In genomic region chr4:168451744-168452394, GRCh38 we compare ENCODE assay signal across 1 cellular context.
TF ChIP-seq lines count a peak whose summit lies in the region.

No MANE protein-coding gene starts in this region.

TF ChIP-seq in HEK293, 187 proteins besides CTCF, POLR2A, EP300 and RAD21 (continued from another document):
- TF ChIP-seq HOXA7 (CRISPR knock-in tag; IDR thresholded peaks at IDR 0.05; ENCODE audit: borderline replicate concordance): no peak
- TF ChIP-seq KLF7 (tag by site-specific recombination; IDR thresholded peaks at IDR 0.05; ENCODE audit: borderline replicate concordance): no peak
- no peak for TF ChIP-seq ZNF132 (tag by site-specific recombination; IDR thresholded peaks at IDR 0.05; ENCODE audit: borderline replicate concordance)
- TF ChIP-seq, protein P1, sequence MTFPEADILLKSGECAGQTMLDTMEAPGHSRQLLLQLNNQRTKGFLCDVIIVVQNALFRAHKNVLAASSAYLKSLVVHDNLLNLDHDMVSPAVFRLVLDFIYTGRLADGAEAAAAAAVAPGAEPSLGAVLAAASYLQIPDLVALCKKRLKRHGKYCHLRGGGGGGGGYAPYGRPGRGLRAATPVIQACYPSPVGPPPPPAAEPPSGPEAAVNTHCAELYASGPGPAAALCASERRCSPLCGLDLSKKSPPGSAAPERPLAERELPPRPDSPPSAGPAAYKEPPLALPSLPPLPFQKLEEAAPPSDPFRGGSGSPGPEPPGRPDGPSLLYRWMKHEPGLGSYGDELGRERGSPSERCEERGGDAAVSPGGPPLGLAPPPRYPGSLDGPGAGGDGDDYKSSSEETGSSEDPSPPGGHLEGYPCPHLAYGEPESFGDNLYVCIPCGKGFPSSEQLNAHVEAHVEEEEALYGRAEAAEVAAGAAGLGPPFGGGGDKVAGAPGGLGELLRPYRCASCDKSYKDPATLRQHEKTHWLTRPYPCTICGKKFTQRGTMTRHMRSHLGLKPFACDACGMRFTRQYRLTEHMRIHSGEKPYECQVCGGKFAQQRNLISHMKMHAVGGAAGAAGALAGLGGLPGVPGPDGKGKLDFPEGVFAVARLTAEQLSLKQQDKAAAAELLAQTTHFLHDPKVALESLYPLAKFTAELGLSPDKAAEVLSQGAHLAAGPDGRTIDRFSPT (tag by site-specific recombination; IDR thresholded peaks at IDR 0.05): peak; percentile 80; the same call in 1 of the 2 replicates
- TF ChIP-seq ZNF214 (tag by site-specific recombination; IDR thresholded peaks at IDR 0.05; ENCODE audit: borderline replicate concordance): no peak
- TF ChIP-seq WT1 (tag by site-specific recombination; IDR thresholded peaks at IDR 0.05): peak; percentile 79
- peak; percentile 77; the same call in 1 of the 2 replicates for TF ChIP-seq ZSCAN23 (tag by site-specific recombination; IDR thresholded peaks at IDR 0.05)
- TF ChIP-seq ZNF354C (tag by site-specific recombination; IDR thresholded peaks at IDR 0.05; ENCODE audit: borderline replicate concordance, low read depth): no peak
- TF ChIP-seq, protein P2, sequence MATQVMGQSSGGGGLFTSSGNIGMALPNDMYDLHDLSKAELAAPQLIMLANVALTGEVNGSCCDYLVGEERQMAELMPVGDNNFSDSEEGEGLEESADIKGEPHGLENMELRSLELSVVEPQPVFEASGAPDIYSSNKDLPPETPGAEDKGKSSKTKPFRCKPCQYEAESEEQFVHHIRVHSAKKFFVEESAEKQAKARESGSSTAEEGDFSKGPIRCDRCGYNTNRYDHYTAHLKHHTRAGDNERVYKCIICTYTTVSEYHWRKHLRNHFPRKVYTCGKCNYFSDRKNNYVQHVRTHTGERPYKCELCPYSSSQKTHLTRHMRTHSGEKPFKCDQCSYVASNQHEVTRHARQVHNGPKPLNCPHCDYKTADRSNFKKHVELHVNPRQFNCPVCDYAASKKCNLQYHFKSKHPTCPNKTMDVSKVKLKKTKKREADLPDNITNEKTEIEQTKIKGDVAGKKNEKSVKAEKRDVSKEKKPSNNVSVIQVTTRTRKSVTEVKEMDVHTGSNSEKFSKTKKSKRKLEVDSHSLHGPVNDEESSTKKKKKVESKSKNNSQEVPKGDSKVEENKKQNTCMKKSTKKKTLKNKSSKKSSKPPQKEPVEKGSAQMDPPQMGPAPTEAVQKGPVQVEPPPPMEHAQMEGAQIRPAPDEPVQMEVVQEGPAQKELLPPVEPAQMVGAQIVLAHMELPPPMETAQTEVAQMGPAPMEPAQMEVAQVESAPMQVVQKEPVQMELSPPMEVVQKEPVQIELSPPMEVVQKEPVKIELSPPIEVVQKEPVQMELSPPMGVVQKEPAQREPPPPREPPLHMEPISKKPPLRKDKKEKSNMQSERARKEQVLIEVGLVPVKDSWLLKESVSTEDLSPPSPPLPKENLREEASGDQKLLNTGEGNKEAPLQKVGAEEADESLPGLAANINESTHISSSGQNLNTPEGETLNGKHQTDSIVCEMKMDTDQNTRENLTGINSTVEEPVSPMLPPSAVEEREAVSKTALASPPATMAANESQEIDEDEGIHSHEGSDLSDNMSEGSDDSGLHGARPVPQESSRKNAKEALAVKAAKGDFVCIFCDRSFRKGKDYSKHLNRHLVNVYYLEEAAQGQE (tag by site-specific recombination; IDR thresholded peaks at IDR 0.05): no peak
- TF ChIP-seq, protein P3, sequence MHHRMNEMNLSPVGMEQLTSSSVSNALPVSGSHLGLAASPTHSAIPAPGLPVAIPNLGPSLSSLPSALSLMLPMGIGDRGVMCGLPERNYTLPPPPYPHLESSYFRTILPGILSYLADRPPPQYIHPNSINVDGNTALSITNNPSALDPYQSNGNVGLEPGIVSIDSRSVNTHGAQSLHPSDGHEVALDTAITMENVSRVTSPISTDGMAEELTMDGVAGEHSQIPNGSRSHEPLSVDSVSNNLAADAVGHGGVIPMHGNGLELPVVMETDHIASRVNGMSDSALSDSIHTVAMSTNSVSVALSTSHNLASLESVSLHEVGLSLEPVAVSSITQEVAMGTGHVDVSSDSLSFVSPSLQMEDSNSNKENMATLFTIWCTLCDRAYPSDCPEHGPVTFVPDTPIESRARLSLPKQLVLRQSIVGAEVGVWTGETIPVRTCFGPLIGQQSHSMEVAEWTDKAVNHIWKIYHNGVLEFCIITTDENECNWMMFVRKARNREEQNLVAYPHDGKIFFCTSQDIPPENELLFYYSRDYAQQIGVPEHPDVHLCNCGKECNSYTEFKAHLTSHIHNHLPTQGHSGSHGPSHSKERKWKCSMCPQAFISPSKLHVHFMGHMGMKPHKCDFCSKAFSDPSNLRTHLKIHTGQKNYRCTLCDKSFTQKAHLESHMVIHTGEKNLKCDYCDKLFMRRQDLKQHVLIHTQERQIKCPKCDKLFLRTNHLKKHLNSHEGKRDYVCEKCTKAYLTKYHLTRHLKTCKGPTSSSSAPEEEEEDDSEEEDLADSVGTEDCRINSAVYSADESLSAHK (tag by site-specific recombination; IDR thresholded peaks at IDR 0.05): 0 out of 2 replicates have a peak, but pooled peaks have one; percentile 18
- TF ChIP-seq ZNF529 (tag by site-specific recombination; IDR thresholded peaks at IDR 0.05; ENCODE audit: insufficient replicate concordance): no peak
- TF ChIP-seq ZBTB20 (tag by site-specific recombination; IDR thresholded peaks at IDR 0.05): no peak
- TF ChIP-seq IKZF3 (tag by site-specific recombination; IDR thresholded peaks at IDR 0.05): peak; percentile 56
- TF ChIP-seq PRDM10 (tag by site-specific recombination; IDR thresholded peaks at IDR 0.05): no peak
- TF ChIP-seq, protein P4, sequence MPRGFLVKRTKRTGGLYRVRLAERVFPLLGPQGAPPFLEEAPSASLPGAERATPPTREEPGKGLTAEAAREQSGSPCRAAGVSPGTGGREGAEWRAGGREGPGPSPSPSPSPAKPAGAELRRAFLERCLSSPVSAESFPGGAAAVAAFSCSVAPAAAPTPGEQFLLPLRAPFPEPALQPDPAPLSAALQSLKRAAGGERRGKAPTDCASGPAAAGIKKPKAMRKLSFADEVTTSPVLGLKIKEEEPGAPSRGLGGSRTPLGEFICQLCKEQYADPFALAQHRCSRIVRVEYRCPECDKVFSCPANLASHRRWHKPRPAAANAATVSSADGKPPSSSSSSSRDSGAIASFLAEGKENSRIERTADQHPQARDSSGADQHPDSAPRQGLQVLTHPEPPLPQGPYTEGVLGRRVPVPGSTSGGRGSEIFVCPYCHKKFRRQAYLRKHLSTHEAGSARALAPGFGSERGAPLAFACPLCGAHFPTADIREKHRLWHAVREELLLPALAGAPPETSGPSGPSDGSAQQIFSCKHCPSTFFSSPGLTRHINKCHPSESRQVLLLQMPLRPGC (tag by site-specific recombination; IDR thresholded peaks at IDR 0.05): peak; percentile 67
- peak; percentile 53; the same call in 1 of the 2 replicates for TF ChIP-seq OSR2 (tag by site-specific recombination; IDR thresholded peaks at IDR 0.05)
- TF ChIP-seq ZNF623 (tag by site-specific recombination; IDR thresholded peaks at IDR 0.05): peak; percentile 28; the same call in 1 of the 2 replicates
- peak; percentile 73 for TF ChIP-seq ZEB2 (tag by site-specific recombination; IDR thresholded peaks at IDR 0.05)
- 0 out of 2 replicates have a peak, but pooled peaks have one; percentile 26 for TF ChIP-seq PATZ1 (tag by site-specific recombination; IDR thresholded peaks at IDR 0.05)
- TF ChIP-seq ZNF155 (tag by site-specific recombination; IDR thresholded peaks at IDR 0.05): no peak
- no peak for TF ChIP-seq ZSCAN16 (tag by site-specific recombination; IDR thresholded peaks at IDR 0.05)
- TF ChIP-seq KLF8 (tag by site-specific recombination; IDR thresholded peaks at IDR 0.05): peak; percentile 74
- TF ChIP-seq ZXDB (tag by site-specific recombination; IDR thresholded peaks at IDR 0.05): peak; percentile 85
- peak; percentile 79 for TF ChIP-seq SP7 (tag by site-specific recombination; IDR thresholded peaks at IDR 0.05)
- TF ChIP-seq ZBTB8A (tag by site-specific recombination; IDR thresholded peaks at IDR 0.05): no peak
- TF ChIP-seq, protein P5, sequence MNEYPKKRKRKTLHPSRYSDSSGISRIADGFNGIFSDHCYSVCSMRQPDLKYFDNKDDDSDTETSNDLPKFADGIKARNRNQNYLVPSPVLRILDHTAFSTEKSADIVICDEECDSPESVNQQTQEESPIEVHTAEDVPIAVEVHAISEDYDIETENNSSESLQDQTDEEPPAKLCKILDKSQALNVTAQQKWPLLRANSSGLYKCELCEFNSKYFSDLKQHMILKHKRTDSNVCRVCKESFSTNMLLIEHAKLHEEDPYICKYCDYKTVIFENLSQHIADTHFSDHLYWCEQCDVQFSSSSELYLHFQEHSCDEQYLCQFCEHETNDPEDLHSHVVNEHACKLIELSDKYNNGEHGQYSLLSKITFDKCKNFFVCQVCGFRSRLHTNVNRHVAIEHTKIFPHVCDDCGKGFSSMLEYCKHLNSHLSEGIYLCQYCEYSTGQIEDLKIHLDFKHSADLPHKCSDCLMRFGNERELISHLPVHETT (tag by site-specific recombination; IDR thresholded peaks at IDR 0.05): peak; percentile 77; the same call in 1 of the 2 replicates
- 0 out of 2 replicates have a peak, but pooled peaks have one; percentile 15 for TF ChIP-seq FEZF1 (tag by site-specific recombination; IDR thresholded peaks at IDR 0.05)
- peak; percentile 86 for TF ChIP-seq ZNF843 (tag by site-specific recombination; IDR thresholded peaks at IDR 0.05)
- TF ChIP-seq ZNF558 (tag by site-specific recombination; IDR thresholded peaks at IDR 0.05): peak; percentile 65; the same call in 1 of the 2 replicates
- peak; percentile 54; the same call in 1 of the 2 replicates for TF ChIP-seq ZNF324 (tag by site-specific recombination; IDR thresholded peaks at IDR 0.05)
- peak; percentile 54; the same call in 1 of the 2 replicates for TF ChIP-seq ZNF391 (tag by site-specific recombination; IDR thresholded peaks at IDR 0.05; ENCODE audit: borderline replicate concordance, low read depth)
- 0 out of 2 replicates have a peak, but pooled peaks have one; percentile 35 for TF ChIP-seq BCL11A (tag by site-specific recombination; IDR thresholded peaks at IDR 0.05; ENCODE audit: low read depth)
- 0 out of 2 replicates have a peak, but pooled peaks have one; percentile 33 for TF ChIP-seq SCRT2 (tag by site-specific recombination; IDR thresholded peaks at IDR 0.05)
- TF ChIP-seq ZNF24 (tag by site-specific recombination; IDR thresholded peaks at IDR 0.05): 0 out of 2 replicates have a peak, but pooled peaks have one; percentile 34
- TF ChIP-seq ZFP37 (tag by site-specific recombination; IDR thresholded peaks at IDR 0.05): peak; percentile 40; the same call in 1 of the 2 replicates
- no peak for TF ChIP-seq ZNF549 (tag by site-specific recombination; IDR thresholded peaks at IDR 0.05)
- TF ChIP-seq ZNF48 (tag by site-specific recombination; IDR thresholded peaks at IDR 0.05): no peak
